In the genomic region with DNA sequence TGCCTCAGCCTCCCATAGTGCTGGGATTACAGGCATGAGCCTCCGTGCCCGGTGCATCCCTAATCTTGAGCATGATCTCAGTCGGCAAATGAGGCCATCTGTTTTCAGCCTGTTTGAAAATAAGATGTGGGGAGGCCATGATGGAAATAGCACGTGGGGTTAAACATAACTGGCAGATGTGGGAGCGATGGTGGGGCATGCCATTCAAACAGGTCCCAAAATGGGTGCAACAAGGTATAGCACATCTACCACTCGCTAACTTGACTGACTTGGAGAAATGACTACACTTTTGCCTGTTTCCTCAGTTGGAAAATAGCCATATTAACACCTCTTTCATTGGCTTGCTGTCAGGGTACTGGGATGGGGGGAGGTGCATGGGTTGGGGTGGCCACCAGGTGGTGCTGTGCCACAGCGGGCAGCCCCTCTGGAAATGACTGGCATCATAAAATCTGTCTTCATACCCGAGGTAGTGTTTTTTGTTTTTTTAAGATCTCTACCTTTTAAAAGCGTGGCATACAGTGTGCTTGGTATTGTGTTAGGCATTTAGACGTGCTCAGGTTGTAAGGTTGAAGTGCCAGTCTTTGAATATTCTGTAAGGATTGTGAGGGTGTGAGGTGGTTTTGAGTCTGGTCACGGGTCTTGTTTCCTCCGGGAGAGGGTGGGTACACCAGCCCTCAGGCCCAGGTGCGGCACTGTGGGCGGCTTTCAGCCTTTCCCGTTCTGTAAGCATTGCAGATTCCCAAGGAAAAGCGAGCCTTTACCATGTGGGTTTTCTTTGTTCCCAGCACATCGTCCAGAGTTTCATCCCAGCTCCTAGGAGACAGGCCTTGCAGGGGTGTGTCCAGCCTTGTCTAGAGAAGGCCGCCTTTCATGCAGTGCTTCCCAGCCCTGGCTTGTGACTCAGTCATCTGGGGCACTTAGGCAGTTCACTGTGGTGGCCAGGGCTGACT, we compare ENCODE assay signal across 8 cellular contexts. TPM values are rescaled to one million over a fixed set of nuclear protein-coding genes. Genes with fewer than 3 reads are reported as not detected.
DNase-seq lines count a peak whose midpoint lies in the region; ATAC-seq and TF ChIP-seq lines count a peak whose summit lies in the region.

No MANE protein-coding gene starts in this region.

- no peaks in the 10 kb centered on the region for H3K9me3 Mint-ChIP-seq in activated CD4-positive, alpha-beta memory T cell treated with anti-CD3 and anti-CD28 coated beads, Interleukin-2, amount 10 ng/mL, durations not matched to agents 7 days and 5 days

- TF ChIP-seq POLR2A in GM18951 (IDR thresholded peaks at IDR 0.05; ENCODE audit: extremely low read depth, insufficient read depth, insufficient read length) = peak; percentile 17

- TF ChIP-seq CTCF in AG10803 (conservative IDR thresholded peaks at IDR 0.05; ENCODE audit: low read length) = peak; percentile 98
- peak; percentile 90 to 99 (median 97) for TF ChIP-seq CTCF in dorsolateral prefrontal cortex (IDR thresholded peaks at IDR 0.05 in 54 of 56, conservative IDR thresholded peaks at IDR 0.05 in 2 of 56; ENCODE audit: low read depth in 1 of 56, partially characterized antibody in 56 of 56)

- H3K27me3 Mint-ChIP-seq in activated CD4-positive, alpha-beta memory T cell treated with anti-CD3 and anti-CD28 coated beads, Interleukin-2, amount 10 ng/mL, durations not matched to agents 7 days and 5 days = no peaks in the 10 kb centered on the region

- H3K4me1 Mint-ChIP-seq in activated CD4-positive, alpha-beta memory T cell treated with anti-CD3 and anti-CD28 coated beads, Interleukin-2, amount 10 ng/mL, durations not matched to agents 7 days and 5 days = peaks cover 83% of the 10 kb centered on the region

- peak; percentile 51 for DNase-seq in AG10803 (ENCODE audit: low read depth)
- DNase-seq in NCI-H524 (lab: John Stamatoyannopoulos, UW) = peak; percentile 98 to 99
- DNase-seq in activated CD4-positive, alpha-beta memory T cell treated with anti-CD3 and anti-CD28 coated beads, Interleukin-2, amount 10 ng/mL, durations not matched to agents 7 days and 5 days = peak; percentile 87
- DNase-seq in dorsolateral prefrontal cortex = peak; percentile 63 to 83 (median 79)
- DNase-seq in lung microvascular endothelial cell (ENCODE audit: low read depth in 2 of 2) = peak; percentile 71 to 82
- DNase-seq in stimulated activated CD8-positive, alpha-beta memory T cell treated with anti-CD3 and anti-CD28 coated beads, Interleukin-15, amount 100 ng/mL, for 1 hour (ENCODE audit: low read depth) = peak; percentile 68

- H3K27me3 ChIP-seq in dorsolateral prefrontal cortex = no peaks in the 10 kb centered on the region

- H3K27ac ChIP-seq in dorsolateral prefrontal cortex = peak overlapping the region; percentile 51 to 98 (median 93)

- H3K27ac Mint-ChIP-seq in activated CD4-positive, alpha-beta memory T cell treated with anti-CD3 and anti-CD28 coated beads, Interleukin-2, amount 10 ng/mL, durations not matched to agents 7 days and 5 days = peak overlapping the region; percentile 87

- intact Hi-C loops in dorsolateral prefrontal cortex (cut with DNase I) = loop anchor here (1.0 to 10.0 kb wide), 5 partner anchors 34 to 246 kb away; no protein-coding TSS in a partner anchor

- H3K4me3 ChIP-seq in AG10803 (ENCODE audit: low read length) (no peak overlapping the region), dorsolateral prefrontal cortex (peak overlapping the region in 47 of 59 donors; percentile 53 to 85 (median 74))

- CTCF ChIA-PET in activated CD4-positive, alpha-beta memory T cell treated with anti-CD3 and anti-CD28 coated beads, Interleukin-2, amount 10 ng/mL, durations not matched to agents 7 days and 5 days (lab: Charles Lee) = interaction anchor here (1.2 to 3.5 kb wide), 4 partner anchors 11 to 158 kb away, joined by 3 to 50 read pairs (median 8); no protein-coding TSS in a partner anchor

- no peak for ATAC-seq in GM21528 (IDR thresholded peaks at IDR 0.05; ENCODE audit: low FRiP score, unreplicated experiment)

- POLR2A ChIA-PET in activated CD4-positive, alpha-beta memory T cell treated with anti-CD3 and anti-CD28 coated beads, Interleukin-2, amount 10 ng/mL, durations not matched to agents 7 days and 5 days (lab: Charles Lee) = interaction anchor here (1.2 to 2.2 kb wide), 5 partner anchors 69 to 159 kb away, joined by 3 to 15 read pairs (median 3); no protein-coding TSS in a partner anchor

- in situ Hi-C loops in GM18951 (cut with MboI; ENCODE audit: low sequenced_read_pairs, unreplicated experiment) = no loop called here

- peaks cover 58% of the 10 kb centered on the region for H3K36me3 Mint-ChIP-seq in activated CD4-positive, alpha-beta memory T cell treated with anti-CD3 and anti-CD28 coated beads, Interleukin-2, amount 10 ng/mL, durations not matched to agents 7 days and 5 days (ENCODE audit: low read depth)

- peak overlapping the region; percentile 59 for H3K4me3 Mint-ChIP-seq in activated CD4-positive, alpha-beta memory T cell treated with anti-CD3 and anti-CD28 coated beads, Interleukin-2, amount 10 ng/mL, durations not matched to agents 7 days and 5 days

RNA-seq across cellular contexts. Expression of a gene that starts 2.9 kb away (rescaled TPM):
- 10 to 100 TPM; 23.8 to 25.6 TPM for total RNA-seq in activated CD4-positive, alpha-beta memory T cell treated with anti-CD3 and anti-CD28 coated beads, Interleukin-2, amount 10 ng/mL, durations not matched to agents 7 days and 5 days
- total RNA-seq in dorsolateral prefrontal cortex = 100 to 1,000 TPM in 71 of 120 experiments, 10 to 100 TPM in 49; 29.4 to 409 (median 112) TPM
- total RNA-seq in lung microvascular endothelial cell = 0.40 and 0.44 TPM in 2 replicates

RNA-seq across cellular contexts. Expression of a gene that starts 7.0 kb away (rescaled TPM):
- total RNA-seq in activated CD4-positive, alpha-beta memory T cell treated with anti-CD3 and anti-CD28 coated beads, Interleukin-2, amount 10 ng/mL, durations not matched to agents 7 days and 5 days = 1,000 to 10,000 TPM; 1,064 to 1,066 TPM
- total RNA-seq in dorsolateral prefrontal cortex (100 to 1,000 TPM; 444 to 745 (median 535) TPM), lung microvascular endothelial cell (3,826 and 4,570 TPM in 2 replicates)

Comparison
In these comparisons a context has a peak if more than half of its experiments do, and no peak if none do; other contexts are left out.
1. RNA of a gene that starts 2.9 kb away (total RNA-seq): 29.4 to 409 TPM in dorsolateral prefrontal cortex and 23.8 to 25.6 TPM in activated CD4-positive, alpha-beta memory T cell treated with anti-CD3 and anti-CD28 coated beads, Interleukin-2, amount 10 ng/mL, durations not matched to agents 7 days and 5 days; 0.40 to 0.44 TPM in lung microvascular endothelial cell; every median in the first group is over 10 times any median in the second.
2. Peak in every context shown above with its lines, with median percentiles within 50 percentile points of each other: DNase-seq.